In the genomic region with DNA sequence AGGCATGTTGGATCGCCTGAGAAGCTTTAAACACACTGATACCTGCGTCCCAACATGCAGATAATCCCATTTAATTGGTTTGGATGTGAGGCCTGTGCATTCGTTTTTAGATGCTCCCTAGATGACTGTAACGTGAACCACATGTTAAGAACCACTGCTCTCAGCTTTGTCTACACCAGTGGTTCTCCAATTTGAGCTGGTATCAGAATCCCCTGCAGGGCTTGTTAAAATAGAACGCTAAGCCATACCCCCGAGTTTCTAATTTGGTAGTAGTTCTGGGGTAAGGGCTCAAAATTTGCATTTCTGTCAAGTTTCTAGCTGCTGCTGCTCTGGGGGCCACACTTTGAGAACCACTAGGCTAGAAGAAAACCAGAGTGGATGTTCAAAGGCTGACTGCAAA, we compare ENCODE assay signal across 22 cellular contexts.
"Had no signal": no experiment of that assay in that cellular context is flagged by ENCODE, and none has a peak within 500 bp of the region (broad histone marks: within the 10 kb centered on the region; RNA-seq: fewer than 3 reads in every experiment).

No MANE protein-coding gene starts in this region.

- H3K27ac ChIP-seq: epithelial cell of prostate, esophagus squamous epithelium, gastroesophageal sphincter, spleen, thoracic aorta, transverse colon had no signal

- H3K4me1 Mint-ChIP-seq: naive thymus-derived CD8-positive, alpha-beta T cell; neural crest cell; stimulated activated memory B cell treated with anti-CD40 and anti-IgM and Interleukin-4, amounts not matched to agents 10 μg/mL and 1 μg/mL and 100 μg/mL, for 72 hours; stimulated activated naive CD8-positive, alpha-beta T cell treated with anti-CD3 and anti-CD28 coated beads, Interleukin-15, amount 100 ng/mL, for 72 hours had no signal

- H3K4me1 ChIP-seq: esophagus squamous epithelium, gastroesophageal sphincter, spleen, transverse colon had no signal

- DNase-seq: effector memory CD4-positive, alpha-beta T cell; esophagus squamous epithelium; foreskin fibroblast; glutamatergic neuron; islet precursor cell; mammary epithelial cell; mucosa of descending colon; naive thymus-derived CD8-positive, alpha-beta T cell; posterior cingulate gyrus; spleen; stimulated activated CD4-positive, alpha-beta T cell treated with anti-CD3 and anti-CD28 coated beads, Interleukin-15, amount 100 ng/mL, for 24 hours; stimulated activated CD4-positive, alpha-beta T cell treated with anti-CD3 and anti-CD28 coated beads, Interleukin-1b, Interleukin-23, amount 100 ng/mL, for 48 hours; stimulated activated CD4-positive, alpha-beta T cell treated with anti-CD3 and anti-CD28 coated beads, Interleukin-4, amount 100 ng/mL, for 24 hours; stimulated activated naive CD8-positive, alpha-beta T cell treated with anti-CD3 and anti-CD28 coated beads, Interleukin-15, amount 100 ng/mL, for 72 hours; transverse colon had no signal

- H3K27me3 ChIP-seq: esophagus squamous epithelium, gastroesophageal sphincter, spleen, transverse colon had no signal

- H3K36me3 Mint-ChIP-seq: naive thymus-derived CD8-positive, alpha-beta T cell; stimulated activated memory B cell treated with anti-CD40 and anti-IgM and Interleukin-4, amounts not matched to agents 10 μg/mL and 1 μg/mL and 100 μg/mL, for 72 hours had no signal

- H3K4me3 Mint-ChIP-seq: naive thymus-derived CD8-positive, alpha-beta T cell; neural crest cell; stimulated activated memory B cell treated with anti-CD40 and anti-IgM and Interleukin-4, amounts not matched to agents 10 μg/mL and 1 μg/mL and 100 μg/mL, for 72 hours; stimulated activated naive CD8-positive, alpha-beta T cell treated with anti-CD3 and anti-CD28 coated beads, Interleukin-15, amount 100 ng/mL, for 72 hours had no signal

- H3K9me3 Mint-ChIP-seq: naive thymus-derived CD8-positive, alpha-beta T cell; neural crest cell; stimulated activated memory B cell treated with anti-CD40 and anti-IgM and Interleukin-4, amounts not matched to agents 10 μg/mL and 1 μg/mL and 100 μg/mL, for 72 hours; stimulated activated naive CD8-positive, alpha-beta T cell treated with anti-CD3 and anti-CD28 coated beads, Interleukin-15, amount 100 ng/mL, for 72 hours had no signal

- H3K27ac Mint-ChIP-seq: naive thymus-derived CD8-positive, alpha-beta T cell; stimulated activated memory B cell treated with anti-CD40 and anti-IgM and Interleukin-4, amounts not matched to agents 10 μg/mL and 1 μg/mL and 100 μg/mL, for 72 hours; stimulated activated naive CD8-positive, alpha-beta T cell treated with anti-CD3 and anti-CD28 coated beads, Interleukin-15, amount 100 ng/mL, for 72 hours had no signal

- ATAC-seq: gastroesophageal sphincter; left lobe of liver; mucosa of descending colon; naive thymus-derived CD8-positive, alpha-beta T cell; sciatic nerve; stimulated activated memory B cell treated with anti-CD40 and anti-IgM and Interleukin-4, amounts not matched to agents 10 μg/mL and 1 μg/mL and 100 μg/mL, for 72 hours; stimulated activated naive CD8-positive, alpha-beta T cell treated with anti-CD3 and anti-CD28 coated beads, Interleukin-15, amount 100 ng/mL, for 72 hours had no signal

- H3K27me3 Mint-ChIP-seq: stimulated activated memory B cell treated with anti-CD40 and anti-IgM and Interleukin-4, amounts not matched to agents 10 μg/mL and 1 μg/mL and 100 μg/mL, for 72 hours had no signal

- H3K36me3 ChIP-seq: esophagus squamous epithelium, gastroesophageal sphincter, spleen, thoracic aorta, transverse colon had no signal

- H3K4me3 ChIP-seq: esophagus squamous epithelium, gastroesophageal sphincter, mucosa of descending colon, spleen, thoracic aorta, transverse colon had no signal
